29 cellular contexts compared by ENCODE assay signal in genomic region chrX:136067946-136068345, GRCh38.
DNase-seq lines count a peak whose midpoint lies in the region; ATAC-seq and TF ChIP-seq lines count a peak whose summit lies in the region.
"Had no signal": no experiment of that assay in that cellular context is flagged by ENCODE, and none has a peak within 500 bp of the region (broad histone marks: within the 10 kb centered on the region; RNA-seq: fewer than 3 reads in every experiment).

No MANE protein-coding gene starts in this region.

- TF ChIP-seq CTCF in gastroesophageal sphincter (IDR thresholded peaks at IDR 0.05) (no peak), thoracic aorta (IDR thresholded peaks at IDR 0.05) (no peak)

- peaks cover 11 to 13% of the 10 kb centered on the region in 2 donors for H3K4me1 Mint-ChIP-seq in natural killer cell treated with Interleukin-12 subunit alpha and Interleukin-12 subunit beta and Interleukin-15 and Interleukin-18, amount 100 ng/mL, for 72 hours (ENCODE audit: low read depth in 2 of 2)
- H3K4me1 Mint-ChIP-seq: endodermal cell had no signal

- no peak for ATAC-seq in gastroesophageal sphincter
- ATAC-seq in thoracic aorta (ENCODE audit: insufficient number of reproducible peaks, low FRiP score, low read depth) = peak; percentile 21
- ATAC-seq in natural killer cell treated with Interleukin-12 subunit alpha and Interleukin-12 subunit beta and Interleukin-15 and Interleukin-18, amount 100 ng/mL, for 72 hours = no peak
- ATAC-seq: GM12878, left ventricle myocardium superior, natural killer cell, right cardiac atrium had no signal

- peaks cover 0 to 10% of the 10 kb centered on the region in 2 donors for H3K27me3 Mint-ChIP-seq in natural killer cell treated with Interleukin-12 subunit alpha and Interleukin-12 subunit beta and Interleukin-15 and Interleukin-18, amount 100 ng/mL, for 72 hours

- DNase-seq in anterior cingulate cortex (lab: John Stamatoyannopoulos, UW) = peak in 44 of 58 donors; percentile 0 to 69 (median 20)
- DNase-seq in nucleus accumbens (lab: John Stamatoyannopoulos, UW) = peak in 42 of 56 donors; percentile 0 to 51 (median 12)
- DNase-seq in thoracic aorta (ENCODE audit: low spot score) = no peak
- no peak for DNase-seq in GM23248
- DNase-seq in NCI-H1092 (lab: John Stamatoyannopoulos, UW) = no peak
- no peak for DNase-seq in LoVo (ENCODE audit: low spot score)
- DNase-seq in natural killer cell treated with Interleukin-12 subunit alpha and Interleukin-12 subunit beta and Interleukin-15 and Interleukin-18, amount 100 ng/mL, for 72 hours (ENCODE audit: low spot score) = no peak
- DNase-seq: activated CD4-positive, alpha-beta T cell treated with anti-CD3 and anti-CD28 coated beads for 48 hours; activated naive CD4-positive, alpha-beta T cell; activated T-cell treated with anti-CD3 and anti-CD28 coated beads, Interleukin-2, amount 50 U/mL, for 48 hours; CD4-positive, CD25-positive, alpha-beta regulatory T cell; cortex of kidney; endodermal cell; left ventricle myocardium superior; natural killer cell; NCI-H146; NCI-H82; ovary; right cardiac atrium; SK-N-SH; spleen had no signal

- H3K9me2 ChIP-seq in GM23248 (ENCODE audit: insufficient read depth) = no peaks in the 10 kb centered on the region
- H3K9me2 ChIP-seq: SK-N-SH had no signal

- peaks cover 7% of the 10 kb centered on the region; the same call in 1 of the 2 replicates for H3F3A ChIP-seq in GM23248 (ENCODE audit: insufficient read depth)

- H3K27ac ChIP-seq in gastroesophageal sphincter (peak overlapping the region in 3 of 4 donors; percentile 75 to 88 (median 87)), thoracic aorta (peak overlapping the region; percentile 47 to 72), GM23248 (no peak overlapping the region)
- H3K27ac ChIP-seq: cardiac muscle cell, HL-60, KMS-11, ovary, spleen, suprapubic skin, vagina had no signal

- TF ChIP-seq POLR2A in gastroesophageal sphincter (IDR thresholded peaks at IDR 0.05) = no peak

- no peak overlapping the region for H3K4me2 ChIP-seq in GM23248 (ENCODE audit: unreplicated experiment)
- H3K4me2 ChIP-seq: KMS-11, SK-N-SH had no signal

- no peaks in the 10 kb centered on the region for H3K36me3 ChIP-seq in gastroesophageal sphincter
- H3K36me3 ChIP-seq in thoracic aorta = no peaks in the 10 kb centered on the region
- no peaks in the 10 kb centered on the region for H3K36me3 ChIP-seq in GM23248 (ENCODE audit: low read depth)
- H3K36me3 ChIP-seq: cardiac muscle cell, ovary, spleen, suprapubic skin, vagina had no signal

- H3K27me3 ChIP-seq in gastroesophageal sphincter (no peaks in the 10 kb centered on the region), thoracic aorta (replicated peaks; ENCODE audit: insufficient read depth) (no peaks in the 10 kb centered on the region), GM23248 (replicated peaks; ENCODE audit: insufficient read depth) (no peaks in the 10 kb centered on the region)
- H3K27me3 ChIP-seq: cardiac muscle cell, ovary, suprapubic skin, vagina had no signal

- H3K9me3 ChIP-seq in gastroesophageal sphincter (no peaks in the 10 kb centered on the region), thoracic aorta (no peaks in the 10 kb centered on the region), GM23248 (ENCODE audit: low read depth) (no peaks in the 10 kb centered on the region)
- H3K9me3 ChIP-seq: ovary, SK-N-SH, spleen, suprapubic skin, vagina had no signal

- no peak overlapping the region for H3K27ac Mint-ChIP-seq in natural killer cell treated with Interleukin-12 subunit alpha and Interleukin-12 subunit beta and Interleukin-15 and Interleukin-18, amount 100 ng/mL, for 72 hours
- H3K27ac Mint-ChIP-seq: CD4-positive, CD25-positive, alpha-beta regulatory T cell; endodermal cell; natural killer cell; T-helper 2 cell treated with Interferon-gamma antibody and Interleukin-4, amounts not matched to agents 5 μg/mL and 100 μg/mL, for 36 hours had no signal

- no peaks in the 10 kb centered on the region for H3K36me3 Mint-ChIP-seq in natural killer cell treated with Interleukin-12 subunit alpha and Interleukin-12 subunit beta and Interleukin-15 and Interleukin-18, amount 100 ng/mL, for 72 hours
- H3K36me3 Mint-ChIP-seq: CD4-positive, CD25-positive, alpha-beta regulatory T cell; natural killer cell had no signal

- in situ Hi-C loops in GM23248 (cut with MboI) = no loop called here

- no peaks in the 10 kb centered on the region for H4K20me1 ChIP-seq in GM23248 (ENCODE audit: insufficient read depth)

- H3K79me2 ChIP-seq in GM23248 (ENCODE audit: insufficient read depth) = no peaks in the 10 kb centered on the region

- H3K9ac ChIP-seq in GM23248 = no peak overlapping the region
- H3K9ac ChIP-seq: KMS-11, SK-N-SH had no signal

- H3K4me3 Mint-ChIP-seq in natural killer cell treated with Interleukin-12 subunit alpha and Interleukin-12 subunit beta and Interleukin-15 and Interleukin-18, amount 100 ng/mL, for 72 hours = no peak overlapping the region
- H3K4me3 Mint-ChIP-seq: CD4-positive, CD25-positive, alpha-beta regulatory T cell; endodermal cell; natural killer cell; T-helper 2 cell treated with Interferon-gamma antibody and Interleukin-4, amounts not matched to agents 5 μg/mL and 100 μg/mL, for 36 hours had no signal

- H3K4me3 ChIP-seq in gastroesophageal sphincter (no peak overlapping the region), thoracic aorta (peak overlapping the region; percentile 39), GM23248 (no peak overlapping the region)
- H3K4me3 ChIP-seq: cardiac muscle cell, GM12878, ovary, spleen, suprapubic skin, vagina had no signal

- no peak for TF ChIP-seq EP300 in gastroesophageal sphincter (IDR thresholded peaks at IDR 0.05)

- WGBS in gastroesophageal sphincter (ENCODE audit: low coverage in 1 of 2), 2 donors = 45 to 59% methylated on average over 3 to 5 of the region's 6 CpGs
- WGBS in GM23248 (ENCODE audit: low coverage in 1 of 2, low lambda C conversion rate in 2 of 2, missing lambda C conversion rate in 2 of 2), 2 experiments = 36 to 53% methylated on average over 5 to 6 of the region's 6 CpGs

- H3K4me1 ChIP-seq in gastroesophageal sphincter = peaks cover 3 to 47% (median 5%) of the 10 kb centered on the region in 3 donors
- peaks cover 4 to 42% of the 10 kb centered on the region in 2 donors for H3K4me1 ChIP-seq in thoracic aorta (ENCODE audit: control insufficient read depth in 1 of 2, low read depth in 2 of 2)
- peaks cover 18% of the 10 kb centered on the region for H3K4me1 ChIP-seq in GM23248 (ENCODE audit: insufficient read depth)
- H3K4me1 ChIP-seq: vagina had no signal

- H2AFZ ChIP-seq in GM23248 = no peak overlapping the region

- no peaks in the 10 kb centered on the region for H3K9me3 Mint-ChIP-seq in natural killer cell treated with Interleukin-12 subunit alpha and Interleukin-12 subunit beta and Interleukin-15 and Interleukin-18, amount 100 ng/mL, for 72 hours
- H3K9me3 Mint-ChIP-seq: CD4-positive, CD25-positive, alpha-beta regulatory T cell; natural killer cell; T-helper 2 cell treated with Interferon-gamma antibody and Interleukin-4, amounts not matched to agents 5 μg/mL and 100 μg/mL, for 36 hours had no signal

Comparison
In these comparisons a context has a peak if more than half of its experiments do, and no peak if none do; other contexts are left out.
1. DNase-seq: peak in anterior cingulate cortex (44 of 58) and nucleus accumbens (42 of 56); none in thoracic aorta (single experiment), GM23248 (single experiment), NCI-H1092 (single experiment), LoVo (single experiment) and natural killer cell treated with Interleukin-12 subunit alpha and Interleukin-12 subunit beta and Interleukin-15 and Interleukin-18, amount 100 ng/mL, for 72 hours (single experiment).